In genomic region chr14:89578048-89578619, GRCh38 we compare ENCODE assay signal across 12 cellular contexts.
A peak's percentile ranks its signal among the peaks of the same experiment; 100 is the strongest.
DNase-seq lines count a peak whose midpoint lies in the region; TF ChIP-seq lines count a peak whose summit lies in the region.
"Had no signal": no experiment of that assay in that cellular context is flagged by ENCODE, and none has a peak within 500 bp of the region (broad histone marks: within the 10 kb centered on the region; RNA-seq: fewer than 3 reads in every experiment).

No MANE protein-coding gene starts in this region.

- H3K4me3 Mint-ChIP-seq in mesothelial cell of epicardium: no peak overlapping the region
- H3K4me3 Mint-ChIP-seq: IgD-negative memory B cell had no signal

- no peaks in the 10 kb centered on the region for H3K27me3 ChIP-seq in esophagus muscularis mucosa
- H3K27me3 ChIP-seq: BLaER1 treated with 17β-estradiol and CSF1 and Interleukin-3, amounts not matched to agents 10 nM and 100 nM had no signal

- peaks cover 39% of the 10 kb centered on the region for H3K4me1 Mint-ChIP-seq in mesothelial cell of epicardium

- peaks cover 22 to 54% (median 44%) of the 10 kb centered on the region in 4 donors for H3K4me1 ChIP-seq in esophagus muscularis mucosa
- H3K4me1 ChIP-seq: HAP-1 had no signal

- DNase-seq in AG08395 (ENCODE audit: low spot score): peak; percentile 19
- DNase-seq in GM04503 (ENCODE audit: low read depth): peak; percentile 8
- DNase-seq in esophagus muscularis mucosa (ENCODE audit: extremely low spot score): no peak
- DNase-seq in mesothelial cell of epicardium (ENCODE audit: low spot score in 2 of 2, unreplicated experiment in 2 of 2): no peak
- no peak for DNase-seq in NCI-H1694 (lab: John Stamatoyannopoulos, UW)
- no peak for DNase-seq in SHP77 (lab: John Stamatoyannopoulos, UW)
- no peak for DNase-seq in DMS153 treated with DMSO at 0.1 percent for 48 hours (lab: John Stamatoyannopoulos, UW; ENCODE audit: unreplicated experiment)
- no peak for DNase-seq in HEK293T (ENCODE audit: extremely low spot score)
- DNase-seq: NCI-H2029 had no signal

- peak overlapping the region in 3 of 4 donors; percentile 0 to 14 (median 10) for H3K27ac ChIP-seq in esophagus muscularis mucosa (replicated peaks in 1 of 4)

- H3K4me3 ChIP-seq in esophagus muscularis mucosa: no peak overlapping the region
- H3K4me3 ChIP-seq: BLaER1 treated with 17β-estradiol and CSF1 and Interleukin-3, amounts not matched to agents 10 nM and 100 nM; HAP-1 had no signal

- H3K36me3 ChIP-seq in esophagus muscularis mucosa: peaks cover 0 to 10% (median 7%) of the 10 kb centered on the region in 4 donors
- H3K36me3 ChIP-seq: HAP-1 had no signal

- 70% methylated on average over 4 of the region's 4 CpGs for WGBS in esophagus muscularis mucosa

- CTCF ChIA-PET in HEK293T (lab: Yijun Ruan, JAX): no interaction called here

- peaks cover 9% of the 10 kb centered on the region for H3K9me3 Mint-ChIP-seq in mesothelial cell of epicardium
- H3K9me3 Mint-ChIP-seq: IgD-negative memory B cell had no signal

- no peaks in the 10 kb centered on the region for H3K27me3 Mint-ChIP-seq in mesothelial cell of epicardium (ENCODE audit: low read depth)
- H3K27me3 Mint-ChIP-seq: IgD-negative memory B cell had no signal

- POLR2A ChIA-PET in HEK293T (lab: Yijun Ruan, JAX): no interaction called here

- no peaks in the 10 kb centered on the region for H3K9me3 ChIP-seq in esophagus muscularis mucosa
- H3K9me3 ChIP-seq: HAP-1 had no signal

- peak overlapping the region; percentile 51 for H3K27ac Mint-ChIP-seq in mesothelial cell of epicardium

- no peak for TF ChIP-seq EP300 in esophagus muscularis mucosa (IDR thresholded peaks at IDR 0.05)

- H3K36me3 Mint-ChIP-seq in mesothelial cell of epicardium: peaks cover 21% of the 10 kb centered on the region

- TF ChIP-seq CTCF in esophagus muscularis mucosa (IDR thresholded peaks at IDR 0.05) (no peak), mesothelial cell of epicardium (IDR thresholded peaks at IDR 0.05; ENCODE audit: unreplicated experiment) (no peak)

- no peak for TF ChIP-seq POLR2A in esophagus muscularis mucosa (IDR thresholded peaks at IDR 0.05; ENCODE audit: low read depth)

- intact Hi-C loops in esophagus muscularis mucosa (cut with DNase I): no loop called here

TF ChIP-seq in HEK293T, 16 proteins besides CTCF, POLR2A, EP300 and RAD21:
- no peak for TF ChIP-seq PKNOX1 (IDR thresholded peaks at IDR 0.05)
- TF ChIP-seq ARNT (IDR thresholded peaks at IDR 0.05): no peak
- TF ChIP-seq NFRKB (IDR thresholded peaks at IDR 0.05): no peak
- TF ChIP-seq FOXK2 (IDR thresholded peaks at IDR 0.05): no peak
- no peak for TF ChIP-seq ELF4 (IDR thresholded peaks at IDR 0.05)
- no peak for TF ChIP-seq L3MBTL2 (conservative IDR thresholded peaks at IDR 0.05)
- TF ChIP-seq TARDBP (IDR thresholded peaks at IDR 0.05): no peak
- TF ChIP-seq ZNF384 (IDR thresholded peaks at IDR 0.05): no peak

Comparison
In these comparisons a context has a peak if more than half of its experiments do, and no peak if none do; other contexts are left out.
1. DNase-seq: peak in AG08395 (single experiment) and GM04503 (single experiment); none in esophagus muscularis mucosa (single experiment), mesothelial cell of epicardium (0 of 2), NCI-H1694 (single experiment), SHP77 (0 of 2), DMS153 treated with DMSO at 0.1 percent for 48 hours (single experiment) and HEK293T (single experiment).